ENCODE assay signal across 10 cellular contexts in the genomic region with DNA sequence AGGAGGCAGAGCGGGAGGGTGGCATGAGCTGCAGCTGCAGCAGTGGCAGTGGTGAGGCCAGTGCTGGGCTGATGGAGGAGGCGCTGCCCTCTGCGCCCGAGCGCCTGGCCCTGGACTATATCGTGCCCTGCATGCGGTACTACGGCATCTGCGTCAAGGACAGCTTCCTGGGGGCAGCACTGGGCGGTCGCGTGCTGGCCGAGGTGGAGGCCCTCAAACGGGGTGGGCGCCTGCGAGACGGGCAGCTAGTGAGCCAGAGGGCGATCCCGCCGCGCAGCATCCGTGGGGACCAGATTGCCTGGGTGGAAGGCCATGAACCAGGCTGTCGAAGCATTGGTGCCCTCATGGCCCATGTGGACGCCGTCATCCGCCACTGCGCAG. TPM values are rescaled to one million over a fixed set of nuclear protein-coding genes. Genes with fewer than 3 reads are reported as not detected.
DNase-seq lines count a peak whose midpoint lies in the region; ATAC-seq, FAIRE-seq and TF ChIP-seq lines count a peak whose summit lies in the region.
"Had no signal": no experiment of that assay in that cellular context is flagged by ENCODE, and none has a peak within 500 bp of the region (broad histone marks: within the 10 kb centered on the region; RNA-seq: fewer than 3 reads in every experiment).

No MANE protein-coding gene starts in this region.

- peak overlapping the region; percentile 96 for H3K27ac Mint-ChIP-seq in T-helper 1 cell treated with Interleukin-12 subunit alpha and Interleukin-12 subunit beta and Interleukin-4 antibody, amounts not matched to agents 30 μg/mL and 1 μg/mL, for 36 hours
- H3K27ac Mint-ChIP-seq in activated T-helper 17 cell treated with anti-CD3 and anti-CD28 coated beads, Interleukin-2, amount 50 U/mL, for 72 hours = peak overlapping the region; percentile 92
- peak overlapping the region in 4 of 6 donors; percentile 36 to 98 (median 66) for H3K27ac Mint-ChIP-seq in immature natural killer cell

- 83 to 84% (median 83%) methylated on average over 12 to 27 of the region's 27 CpGs for WGBS in stomach, 5 donors

- no peaks in the 10 kb centered on the region for H3K27me3 ChIP-seq in stomach

- H3K36me3 ChIP-seq in stomach = peaks cover 11 to 26% (median 19%) of the 10 kb centered on the region in 4 donors

- H3K36me3 Mint-ChIP-seq in T-helper 1 cell treated with Interleukin-12 subunit alpha and Interleukin-12 subunit beta and Interleukin-4 antibody, amounts not matched to agents 30 μg/mL and 1 μg/mL, for 36 hours (ENCODE audit: low read depth) = peaks cover 46% of the 10 kb centered on the region
- peaks cover 65% of the 10 kb centered on the region for H3K36me3 Mint-ChIP-seq in activated T-helper 17 cell treated with anti-CD3 and anti-CD28 coated beads, Interleukin-2, amount 50 U/mL, for 72 hours (ENCODE audit: low read depth)
- H3K36me3 Mint-ChIP-seq in immature natural killer cell = peaks cover 0 to 18% (median 15%) of the 10 kb centered on the region in 3 donors

- FAIRE-seq in GM12891 (lab: Jason Lieb, UNC) = no peak
- FAIRE-seq: A204.1, TTC549 had no signal

- no peak for ATAC-seq in activated T-helper 17 cell treated with anti-CD3 and anti-CD28 coated beads, Interleukin-2, amount 50 U/mL, for 72 hours (replicated peaks)
- no peak for ATAC-seq in GM21360 (IDR thresholded peaks at IDR 0.05; ENCODE audit: unreplicated experiment)

- no peak for DNase-seq in T-helper 1 cell
- no peak for DNase-seq in immature natural killer cell
- no peak for DNase-seq in stomach
- DNase-seq in NCI-H2029 (lab: John Stamatoyannopoulos, UW) = no peak
- no peak for DNase-seq in GM12891 (ENCODE audit: insufficient read length, low spot score)

- TF ChIP-seq POLR2A in stomach (IDR thresholded peaks at IDR 0.05) (no peak), GM12891 (IDR thresholded peaks at IDR 0.05; ENCODE audit: low read depth, low read length) (no peak)

- peaks cover 67 to 73% (median 69%) of the 10 kb centered on the region in 4 donors for H3K4me1 ChIP-seq in stomach

- intact Hi-C loops in stomach (cut with DNase I; ENCODE audit: low total_unique reads) = no loop called here

- H3K9me3 Mint-ChIP-seq in T-helper 1 cell treated with Interleukin-12 subunit alpha and Interleukin-12 subunit beta and Interleukin-4 antibody, amounts not matched to agents 30 μg/mL and 1 μg/mL, for 36 hours = no peaks in the 10 kb centered on the region
- H3K9me3 Mint-ChIP-seq in activated T-helper 17 cell treated with anti-CD3 and anti-CD28 coated beads, Interleukin-2, amount 50 U/mL, for 72 hours = no peaks in the 10 kb centered on the region
- H3K9me3 Mint-ChIP-seq in immature natural killer cell = no peaks in the 10 kb centered on the region

- H3K4me1 Mint-ChIP-seq in T-helper 1 cell treated with Interleukin-12 subunit alpha and Interleukin-12 subunit beta and Interleukin-4 antibody, amounts not matched to agents 30 μg/mL and 1 μg/mL, for 36 hours (ENCODE audit: low read depth) = peaks cover 67% of the 10 kb centered on the region
- H3K4me1 Mint-ChIP-seq in activated T-helper 17 cell treated with anti-CD3 and anti-CD28 coated beads, Interleukin-2, amount 50 U/mL, for 72 hours = peaks cover 56% of the 10 kb centered on the region
- H3K4me1 Mint-ChIP-seq in immature natural killer cell = peaks cover 72 to 76% of the 10 kb centered on the region in 2 donors

- H3K9me3 ChIP-seq in stomach = no peaks in the 10 kb centered on the region

- peak overlapping the region; percentile 86 to 98 (median 92) for H3K4me3 ChIP-seq in stomach

- H3K27ac ChIP-seq in stomach = peak overlapping the region; percentile 29 to 99 (median 97)

- peak overlapping the region; percentile 96 for H3K4me3 Mint-ChIP-seq in T-helper 1 cell treated with Interleukin-12 subunit alpha and Interleukin-12 subunit beta and Interleukin-4 antibody, amounts not matched to agents 30 μg/mL and 1 μg/mL, for 36 hours
- peak overlapping the region; percentile 94 for H3K4me3 Mint-ChIP-seq in activated T-helper 17 cell treated with anti-CD3 and anti-CD28 coated beads, Interleukin-2, amount 50 U/mL, for 72 hours
- H3K4me3 Mint-ChIP-seq in immature natural killer cell = peak overlapping the region; percentile 73 to 99 (median 88)

- TF ChIP-seq EP300 in stomach (IDR thresholded peaks at IDR 0.05) = no peak

- no peak for TF ChIP-seq CTCF in stomach (IDR thresholded peaks at IDR 0.05)

- H3K27me3 Mint-ChIP-seq in T-helper 1 cell treated with Interleukin-12 subunit alpha and Interleukin-12 subunit beta and Interleukin-4 antibody, amounts not matched to agents 30 μg/mL and 1 μg/mL, for 36 hours (ENCODE audit: low read depth) = no peaks in the 10 kb centered on the region
- H3K27me3 Mint-ChIP-seq in activated T-helper 17 cell treated with anti-CD3 and anti-CD28 coated beads, Interleukin-2, amount 50 U/mL, for 72 hours = no peaks in the 10 kb centered on the region
- peaks cover 10 to 34% (median 23%) of the 10 kb centered on the region in 3 donors for H3K27me3 Mint-ChIP-seq in immature natural killer cell (ENCODE audit: low read depth in 3 of 3)

TF ChIP-seq in GM12891, 5 proteins besides CTCF, POLR2A, EP300 and RAD21:
- TF ChIP-seq POU2F2 (IDR thresholded peaks at IDR 0.05; ENCODE audit: low read depth, low read length) (no peak), SPI1 (IDR thresholded peaks at IDR 0.05; ENCODE audit: low read depth, low read length) (no peak), POLR2AphosphoS5 (IDR thresholded peaks at IDR 0.05; ENCODE audit: low read depth, low read length) (no peak), TAF1 (IDR thresholded peaks at IDR 0.05; ENCODE audit: low read depth, low read length) (no peak)

RNA-seq across cellular contexts. Expression of a gene that starts 2.0 kb away (rescaled TPM):
- total RNA-seq in activated T-helper 17 cell treated with anti-CD3 and anti-CD28 coated beads, Interleukin-2, amount 50 U/mL, for 72 hours = 10 to 100 TPM; 78.1 to 86.8 TPM
- polyA plus RNA-seq in immature natural killer cell = 100 to 1,000 TPM in 2 of 3 donors, 10 to 100 TPM in 1; 88.4 to 124 (median 101) TPM
- total RNA-seq in stomach = 100 to 1,000 TPM in 1 of 5 donors, 10 to 100 TPM in 4; 30.0 to 115 (median 71.2) TPM
- polyA plus RNA-seq in stomach = 10 to 100 TPM; 69.8 to 73.9 (median 71.7) TPM
- polyA plus RNA-seq in GM12891 (2012; ENCODE audit: low read depth, missing spikeins) = 51.5 TPM

RNA-seq across cellular contexts. Expression of a gene that starts 22.9 kb away (rescaled TPM):
- total RNA-seq in activated T-helper 17 cell treated with anti-CD3 and anti-CD28 coated beads, Interleukin-2, amount 50 U/mL, for 72 hours = 10 to 100 TPM; 29.0 to 31.3 TPM
- polyA plus RNA-seq in immature natural killer cell = 100 to 1,000 TPM; 129 to 151 (median 150) TPM
- total RNA-seq in stomach = 10 to 100 TPM in 4 of 5 donors, not detected in 1; 10.3 to 47.8 (median 28.9) TPM
- 10 to 100 TPM; 31.6 to 53.7 (median 39.2) TPM for polyA plus RNA-seq in stomach
- 38.8 TPM for polyA plus RNA-seq in GM12891 (2012; ENCODE audit: low read depth, missing spikeins)

RNA-seq across cellular contexts. Expression of a gene that starts 25.7 kb away (rescaled TPM):
- 1 to 10 TPM in 1 of 2 donors, not detected in 1; 5.7 TPM for total RNA-seq in activated T-helper 17 cell treated with anti-CD3 and anti-CD28 coated beads, Interleukin-2, amount 50 U/mL, for 72 hours
- polyA plus RNA-seq in immature natural killer cell (not detected), stomach (10 to 100 TPM in 1 of 3 donors, 1 to 10 TPM in 1, not detected in 1; 2.8 to 10.1 TPM)
- 1 to 10 TPM in 2 of 5 donors, not detected in 3; 2.9 to 8.1 TPM for total RNA-seq in stomach
- polyA plus RNA-seq in GM12891 (2012; ENCODE audit: low read depth, missing spikeins) = 1.9 TPM

RNA-seq across cellular contexts. Expression of a gene that starts 49.3 kb away (rescaled TPM):
- total RNA-seq in activated T-helper 17 cell treated with anti-CD3 and anti-CD28 coated beads, Interleukin-2, amount 50 U/mL, for 72 hours = not detected
- polyA plus RNA-seq in immature natural killer cell = under 1 TPM in 1 of 3 donors, not detected in 2; 0.48 TPM
- total RNA-seq in stomach = not detected
- not detected for polyA plus RNA-seq in stomach
- not detected for polyA plus RNA-seq in GM12891 (2012; ENCODE audit: low read depth, missing spikeins)

RNA-seq across cellular contexts. Expression of a gene that starts 50.0 kb away (rescaled TPM):
- total RNA-seq in activated T-helper 17 cell treated with anti-CD3 and anti-CD28 coated beads, Interleukin-2, amount 50 U/mL, for 72 hours = 100 to 1,000 TPM; 171 to 175 TPM
- polyA plus RNA-seq in immature natural killer cell (10 to 100 TPM; 28.9 to 78.7 (median 39.2) TPM), stomach (10 to 100 TPM; 33.1 to 74.6 (median 71.6) TPM)
- 100 to 1,000 TPM in 2 of 5 donors, 10 to 100 TPM in 2, 1 to 10 TPM in 1; 4.9 to 258 (median 46.0) TPM for total RNA-seq in stomach
- 103 TPM for polyA plus RNA-seq in GM12891 (2012; ENCODE audit: low read depth, missing spikeins)
